ENCODE assay signal across 15 cellular contexts in genomic region chr4:48815483-48815882, GRCh38. TPM values are rescaled to one million over a fixed set of nuclear protein-coding genes. Genes with fewer than 3 reads are reported as not detected.
A peak's percentile ranks its signal among the peaks of the same experiment; 100 is the strongest.
DNase-seq lines count a peak whose midpoint lies in the region; ATAC-seq and TF ChIP-seq lines count a peak whose summit lies in the region.
"Had no signal": no experiment of that assay in that cellular context is flagged by ENCODE, and none has a peak within 500 bp of the region (broad histone marks: within the 10 kb centered on the region; RNA-seq: fewer than 3 reads in every experiment).

No MANE protein-coding gene starts in this region.

- peaks cover 4% of the 10 kb centered on the region for H3K4me1 Mint-ChIP-seq in CD8-positive, alpha-beta T cell (ENCODE audit: low read depth)
- peaks cover 2% of the 10 kb centered on the region for H3K4me1 Mint-ChIP-seq in mesothelial cell of epicardium

- no peaks in the 10 kb centered on the region for H3K36me3 ChIP-seq in CD8-positive, alpha-beta T cell (ENCODE audit: insufficient read depth, low read length)
- no peaks in the 10 kb centered on the region for H3K36me3 ChIP-seq in PC-9 (ENCODE audit: low read depth)
- no peaks in the 10 kb centered on the region for H3K36me3 ChIP-seq in H7 (replicated peaks; ENCODE audit: control insufficient read depth, insufficient read depth, low read length)

- no peak overlapping the region for H3K4me2 ChIP-seq in PC-9

- ATAC-seq in CD8-positive, alpha-beta T cell = no peak
- peak; percentile 38 for ATAC-seq in GM18858 (IDR thresholded peaks at IDR 0.05; ENCODE audit: unreplicated experiment)
- peak; percentile 56 for ATAC-seq in HG02973 (IDR thresholded peaks at IDR 0.05; ENCODE audit: unreplicated experiment)
- ATAC-seq in GM21423 (IDR thresholded peaks at IDR 0.05; ENCODE audit: unreplicated experiment) = no peak
- ATAC-seq: stimulated activated naive CD8-positive, alpha-beta T cell treated with anti-CD3 and anti-CD28 coated beads, Interleukin-15, Interleukin-2, amounts not matched to agents 100 U/mL and 50 U/mL, for 24 hours had no signal

- CTCF ChIA-PET in CD8-positive, alpha-beta T cell (lab: Charles Lee) = no interaction called here
- CTCF ChIA-PET in PC-9 (lab: Charles Lee) = no interaction called here

- H3K4me3 ChIP-seq in CD8-positive, alpha-beta T cell (ENCODE audit: low read depth, low read length) = no peak overlapping the region
- H3K4me3 ChIP-seq in PC-9 (no peak overlapping the region), H7 (ENCODE audit: insufficient read depth, low read depth, low read length) (no peak overlapping the region)

- peaks cover 7% of the 10 kb centered on the region for H3K27me3 Mint-ChIP-seq in CD8-positive, alpha-beta T cell (ENCODE audit: low read depth)
- peaks cover 8% of the 10 kb centered on the region for H3K27me3 Mint-ChIP-seq in mesothelial cell of epicardium (ENCODE audit: low read depth)

- H3K27ac Mint-ChIP-seq in CD8-positive, alpha-beta T cell = peak overlapping the region; percentile 16
- H3K27ac Mint-ChIP-seq in mesothelial cell of epicardium = no peak overlapping the region
- H3K27ac Mint-ChIP-seq: activated T-helper 1 cell treated with anti-CD3 and anti-CD28 coated beads, Interleukin-12 subunit alpha, Interleukin-12 subunit beta, Interleukin-2, Interleukin-4 antibody, amounts not matched to agents 30 ng/mL and 10 ng/mL and 1 ng/mL, durations not matched to agents 14 hours and 24 hours and 36 hours had no signal

- BruUV-seq in PC-9 (replicated peaks; lab: Mats Ljungman, UMichigan) = no TSS peak

- no peaks in the 10 kb centered on the region for H3K27me3 ChIP-seq in CD8-positive, alpha-beta T cell (ENCODE audit: insufficient read depth, low read length)
- H3K27me3 ChIP-seq in PC-9 (ENCODE audit: insufficient read depth, low read depth) (no peaks in the 10 kb centered on the region), H7 (ENCODE audit: control insufficient read depth, insufficient read depth, low read length) (no peaks in the 10 kb centered on the region)

- H3K9me3 Mint-ChIP-seq in CD8-positive, alpha-beta T cell = peaks cover 2% of the 10 kb centered on the region
- H3K9me3 Mint-ChIP-seq in mesothelial cell of epicardium = peaks cover 8% of the 10 kb centered on the region

- no peak overlapping the region for H3K4me3 Mint-ChIP-seq in CD8-positive, alpha-beta T cell
- no peak overlapping the region for H3K4me3 Mint-ChIP-seq in mesothelial cell of epicardium
- H3K4me3 Mint-ChIP-seq: activated T-helper 1 cell treated with anti-CD3 and anti-CD28 coated beads, Interleukin-12 subunit alpha, Interleukin-12 subunit beta, Interleukin-2, Interleukin-4 antibody, amounts not matched to agents 30 ng/mL and 10 ng/mL and 1 ng/mL, durations not matched to agents 14 hours and 24 hours and 36 hours had no signal

- no peaks in the 10 kb centered on the region for H4K20me1 ChIP-seq in PC-9 (ENCODE audit: insufficient read depth)

- H3K79me2 ChIP-seq in PC-9 (ENCODE audit: low read depth) = no peaks in the 10 kb centered on the region

- DNase-seq in CD8-positive, alpha-beta T cell = no peak
- DNase-seq in PC-9 = no peak
- DNase-seq in posterior vena cava (ENCODE audit: low spot score) = no peak
- no peak for DNase-seq in mesothelial cell of epicardium (ENCODE audit: low spot score in 2 of 2, unreplicated experiment in 2 of 2)
- no peak for DNase-seq in H7
- DNase-seq: activated CD4-positive, CD25-positive, alpha-beta regulatory T cell; DMS79; foreskin fibroblast; NCI-H2029; stimulated activated CD4-positive, alpha-beta T cell treated with anti-CD3 and anti-CD28 coated beads, Interleukin-4, amount 100 ng/mL, for 4 hours; stimulated activated naive CD8-positive, alpha-beta T cell treated with anti-CD3 and anti-CD28 coated beads, Interleukin-15, Interleukin-2, amounts not matched to agents 100 U/mL and 50 U/mL, for 24 hours had no signal

- no peaks in the 10 kb centered on the region for H3K9me2 ChIP-seq in PC-9 (ENCODE audit: insufficient read depth)

- no peaks in the 10 kb centered on the region for H3K36me3 Mint-ChIP-seq in CD8-positive, alpha-beta T cell
- H3K36me3 Mint-ChIP-seq in mesothelial cell of epicardium = no peaks in the 10 kb centered on the region

- no peak overlapping the region for H3K27ac ChIP-seq in CD8-positive, alpha-beta T cell (ENCODE audit: low read depth, low read length)
- no peak overlapping the region for H3K27ac ChIP-seq in PC-9

- intact Hi-C loops in CD8-positive, alpha-beta T cell (cut with DNase I, micrococcal nuclease) = no loop called here
- intact Hi-C loops in PC-9 (cut with micrococcal nuclease; ENCODE audit: unreplicated experiment) (no loop called here), posterior vena cava (cut with DNase I) (no loop called here)

- no peaks in the 10 kb centered on the region for H3K9me3 ChIP-seq in CD8-positive, alpha-beta T cell (ENCODE audit: low read length)
- no peaks in the 10 kb centered on the region; the same call in 1 of the 2 replicates for H3K9me3 ChIP-seq in PC-9 (ENCODE audit: insufficient read depth, low read depth)

- 0 out of 2 replicates have a peak overlapping the region, but pooled peaks have one; percentile 34 for H2AFZ ChIP-seq in PC-9

- H3K4me1 ChIP-seq in CD8-positive, alpha-beta T cell (ENCODE audit: insufficient read depth, low read length) = no peaks in the 10 kb centered on the region
- peaks cover 16% of the 10 kb centered on the region for H3K4me1 ChIP-seq in PC-9 (replicated peaks; ENCODE audit: insufficient read depth)

- H3F3A ChIP-seq in PC-9 (ENCODE audit: insufficient read depth, low read depth) = peaks cover 6% of the 10 kb centered on the region

- POLR2A ChIA-PET in CD8-positive, alpha-beta T cell (lab: Charles Lee) = no interaction called here
- POLR2A ChIA-PET in PC-9 (lab: Charles Lee; ENCODE audit: unreplicated experiment) = no interaction called here

- no peak for TF ChIP-seq CTCF in CD8-positive, alpha-beta T cell (IDR thresholded peaks at IDR 0.05)
- TF ChIP-seq CTCF in PC-9 (conservative IDR thresholded peaks at IDR 0.05) = no peak
- TF ChIP-seq CTCF in mesothelial cell of epicardium (IDR thresholded peaks at IDR 0.05; ENCODE audit: unreplicated experiment) = no peak

RNA-seq across cellular contexts. Expression of gene OCIAD1, which starts 15.4 kb away (rescaled TPM):
- total RNA-seq in CD8-positive, alpha-beta T cell = 10 to 100 TPM; 80.0 to 83.7 TPM
- 104 and 110 TPM in 2 replicates for total RNA-seq in PC-9 (2021)
- total RNA-seq in posterior vena cava = 10 to 100 TPM; 80.6 to 90.7 TPM
- total RNA-seq in mesothelial cell of epicardium = 143 to 149 TPM (median 146 TPM) in 3 replicates
- total RNA-seq in H7 (2014; rRNA removed; shearing (Covaris generic)) = 98.2 and 142 TPM in 2 replicates

RNA-seq across cellular contexts. Expression of gene FRYL, which starts 35.4 kb away (rescaled TPM):
- total RNA-seq in CD8-positive, alpha-beta T cell = 10 to 100 TPM; 62.9 to 66.7 TPM
- total RNA-seq in PC-9 (2021) = 43.5 and 53.9 TPM in 2 replicates
- 10 to 100 TPM; 59.6 to 73.2 TPM for total RNA-seq in posterior vena cava
- total RNA-seq in mesothelial cell of epicardium = 55.5 to 57.0 TPM (median 56.8 TPM) in 3 replicates
- 21.9 and 24.3 TPM in 2 replicates for total RNA-seq in H7 (2014; rRNA removed; shearing (Covaris generic))

Comparison
In these comparisons a context has a peak if more than half of its experiments do, and no peak if none do; other contexts are left out.
1. ATAC-seq: peak in GM18858 (single experiment) and HG02973 (single experiment); none in CD8-positive, alpha-beta T cell (single experiment) and GM21423 (single experiment).